In genomic region chr11:794766-795637, GRCh38 we compare ENCODE assay signal across 8 cellular contexts. TPM values are rescaled to one million over a fixed set of nuclear protein-coding genes. Genes with fewer than 3 reads are reported as not detected.
DNase-seq lines count a peak whose midpoint lies in the region; ATAC-seq, FAIRE-seq and TF ChIP-seq lines count a peak whose summit lies in the region.

No MANE protein-coding gene starts in this region.

- H3K4me1 ChIP-seq in CD8-positive, alpha-beta T cell (ENCODE audit: insufficient read depth, low read length), result peaks cover 25% of the 10 kb centered on the region

- ATAC-seq in CD8-positive, alpha-beta T cell, result no peak
- no peak for ATAC-seq in HG02623 (IDR thresholded peaks at IDR 0.05; ENCODE audit: unreplicated experiment)
- ATAC-seq in HG03108 (IDR thresholded peaks at IDR 0.05; ENCODE audit: unreplicated experiment), result no peak

- no peaks in the 10 kb centered on the region for H3K9me3 Mint-ChIP-seq in CD8-positive, alpha-beta T cell

- CTCF ChIA-PET in CD8-positive, alpha-beta T cell (lab: Charles Lee), result interaction anchor here (0.8 to 1.4 kb wide), 3 partner anchors 9 to 130 kb away, joined by 3 read pairs; no protein-coding TSS in a partner anchor

- H3K9me2 ChIP-seq in neural cell (ENCODE audit: insufficient read depth, low read length), result no peaks in the 10 kb centered on the region

- no peaks in the 10 kb centered on the region for H3K27me3 Mint-ChIP-seq in CD8-positive, alpha-beta T cell (ENCODE audit: low read depth)

- peak overlapping the region; percentile 59 for H3K4me3 Mint-ChIP-seq in CD8-positive, alpha-beta T cell

- H3K4me1 Mint-ChIP-seq in CD8-positive, alpha-beta T cell (ENCODE audit: low read depth), result peaks cover 16% of the 10 kb centered on the region

- FAIRE-seq in bronchial epithelial cell (lab: Jason Lieb, UNC), result no peak

- H3K79me2 ChIP-seq in neural cell (replicated peaks; ENCODE audit: insufficient read depth, low read length), result peaks cover 13% of the 10 kb centered on the region

- TF ChIP-seq CTCF in CD8-positive, alpha-beta T cell (IDR thresholded peaks at IDR 0.05), result no peak
- no peak for TF ChIP-seq CTCF in bronchial epithelial cell (IDR thresholded peaks at IDR 0.05; ENCODE audit: insufficient read depth, low read length, severe bottlenecking)
- no peak for TF ChIP-seq CTCF in neural cell (IDR thresholded peaks at IDR 0.05; ENCODE audit: poor library complexity, severe bottlenecking)

- intact Hi-C loops in CD8-positive, alpha-beta T cell (cut with DNase I, micrococcal nuclease), result loop anchor here (5.0 kb wide), 4 partner anchors 48 to 238 kb away; partner anchors contain the start of genes TALDO1 (in 2 of the 2), DEAF1 (in 1 of the 2) and TMEM80 (in 1 of the 2)

- no peak for TF ChIP-seq EP300 in neural cell (conservative IDR thresholded peaks at IDR 0.05; ENCODE audit: poor library complexity, severe bottlenecking)

- no peak overlapping the region for H2AFZ ChIP-seq in neural cell (ENCODE audit: low read depth, low read length)

- peak overlapping the region; percentile 99 for H3K4me3 ChIP-seq in CD8-positive, alpha-beta T cell (ENCODE audit: low read depth, low read length)
- H3K4me3 ChIP-seq in MG63, result peak overlapping the region; percentile 99
- H3K4me3 ChIP-seq in bronchial epithelial cell (ENCODE audit: low read depth, low read length), result peak overlapping the region; percentile 97
- peak overlapping the region; percentile 100 for H3K4me3 ChIP-seq in neural cell (ENCODE audit: low read length)

- no peak overlapping the region for H3K4me2 ChIP-seq in neural cell (ENCODE audit: low read length)

- peaks cover 5% of the 10 kb centered on the region for H3K36me3 ChIP-seq in CD8-positive, alpha-beta T cell (ENCODE audit: insufficient read depth, low read length)
- H3K36me3 ChIP-seq in MG63, result peaks cover 42% of the 10 kb centered on the region
- peaks cover 11% of the 10 kb centered on the region for H3K36me3 ChIP-seq in bronchial epithelial cell (ENCODE audit: control insufficient read depth, insufficient read depth, low read length)
- no peaks in the 10 kb centered on the region for H3K36me3 ChIP-seq in neural cell (ENCODE audit: insufficient read depth, low read length)

- H3K27ac ChIP-seq in CD8-positive, alpha-beta T cell (ENCODE audit: low read depth, low read length), result no peak overlapping the region
- no peak overlapping the region for H3K27ac ChIP-seq in neural cell (ENCODE audit: low read length)

- DNase-seq in CD8-positive, alpha-beta T cell, result no peak
- DNase-seq in MG63, result no peak
- no peak for DNase-seq in bronchial epithelial cell (ENCODE audit: low read depth)
- no peak for DNase-seq in CD1c-positive myeloid dendritic cell (ENCODE audit: extremely low spot score)
- no peak for DNase-seq in activated CD4-positive, alpha-beta T cell treated with anti-CD3 and anti-CD28 coated beads for 1 hour

- peak overlapping the region; percentile 99 for H3K9ac ChIP-seq in neural cell (ENCODE audit: low read length)

- no peaks in the 10 kb centered on the region for H3K9me3 ChIP-seq in CD8-positive, alpha-beta T cell (ENCODE audit: low read length)
- no peaks in the 10 kb centered on the region for H3K9me3 ChIP-seq in MG63
- no peaks in the 10 kb centered on the region for H3K9me3 ChIP-seq in neural cell (ENCODE audit: low read length)

- peak overlapping the region; percentile 64 for H3K27ac Mint-ChIP-seq in CD8-positive, alpha-beta T cell

- peaks cover 20% of the 10 kb centered on the region for H3K36me3 Mint-ChIP-seq in CD8-positive, alpha-beta T cell

- no peaks in the 10 kb centered on the region for H3F3A ChIP-seq in neural cell (ENCODE audit: insufficient read depth, low read length, poor library complexity, severe bottlenecking)

- no peak for TF ChIP-seq RAD21 in neural cell (conservative IDR thresholded peaks at IDR 0.05)

- H4K20me1 ChIP-seq in neural cell (ENCODE audit: insufficient read depth), result no peaks in the 10 kb centered on the region

- H3K27me3 ChIP-seq in CD8-positive, alpha-beta T cell (ENCODE audit: insufficient read depth, low read length), result no peaks in the 10 kb centered on the region
- no peaks in the 10 kb centered on the region for H3K27me3 ChIP-seq in MG63
- H3K27me3 ChIP-seq in bronchial epithelial cell (ENCODE audit: control insufficient read depth, insufficient read depth, low read length), result no peaks in the 10 kb centered on the region
- H3K27me3 ChIP-seq in neural cell (ENCODE audit: insufficient read depth, low read depth, low read length), result no peaks in the 10 kb centered on the region

- POLR2A ChIA-PET in CD8-positive, alpha-beta T cell (lab: Charles Lee), result interaction anchor here (1.2 to 2.3 kb wide), 4 partner anchors 8 to 24 kb away, joined by 3 to 9 read pairs (median 5); partner anchors contain the start of gene PNPLA2

TF ChIP-seq in neural cell, 6 proteins besides CTCF, POLR2A, EP300 and RAD21:
- no peak for TF ChIP-seq TAF1 (IDR thresholded peaks at IDR 0.05; ENCODE audit: low read depth)
- TF ChIP-seq SMC3 (conservative IDR thresholded peaks at IDR 0.05; ENCODE audit: poor library complexity), result no peak
- TF ChIP-seq EZH2 (IDR thresholded peaks at IDR 0.05; ENCODE audit: borderline replicate concordance, insufficient read depth, low read length, poor library complexity, severe bottlenecking), result no peak
- TF ChIP-seq POLR2AphosphoS5 (IDR thresholded peaks at IDR 0.05), result no peak
- no peak for TF ChIP-seq MXI1 (conservative IDR thresholded peaks at IDR 0.05; ENCODE audit: poor library complexity, severe bottlenecking)
- no peak for TF ChIP-seq REST (IDR thresholded peaks at IDR 0.05; ENCODE audit: borderline replicate concordance)
TF ChIP-seq in neural cell: peak in this region for 0.

RNA-seq across cellular contexts. Expression of gene SLC25A22, which starts 3.1 kb away (rescaled TPM):
- total RNA-seq in CD8-positive, alpha-beta T cell, result 10 to 100 TPM; 11.6 to 15.7 TPM
- total RNA-seq in MG63 (2014; rRNA removed; shearing (Covaris generic); ENCODE audit: low replicate concordance), result 28.6 and 31.3 TPM in 2 replicates
- 4.4 and 5.3 TPM in 2 replicates for total RNA-seq in bronchial epithelial cell
- 40.9 and 66.4 TPM in 2 replicates for polyA plus RNA-seq in neural cell
- 32.5 and 34.8 TPM in 2 replicates for polyA minus RNA-seq in neural cell

RNA-seq across cellular contexts. Expression of gene CEND1, which starts 5.1 kb away (rescaled TPM):
- not detected for total RNA-seq in CD8-positive, alpha-beta T cell
- not detected in 2 replicates for total RNA-seq in MG63 (2014; rRNA removed; shearing (Covaris generic); ENCODE audit: low replicate concordance)
- not detected in 2 replicates for total RNA-seq in bronchial epithelial cell
- 11.8 and 16.2 TPM in 2 replicates for polyA plus RNA-seq in neural cell
- polyA minus RNA-seq in neural cell, result 11.8 and 11.9 TPM in 2 replicates

RNA-seq across cellular contexts. Expression of gene PIDD1, which starts 10.0 kb away (rescaled TPM):
- 10 to 100 TPM; 21.2 to 29.6 TPM for total RNA-seq in CD8-positive, alpha-beta T cell
- 4.9 and 10.8 TPM in 2 replicates for total RNA-seq in MG63 (2014; rRNA removed; shearing (Covaris generic); ENCODE audit: low replicate concordance)
- 4.4 and 5.0 TPM in 2 replicates for total RNA-seq in bronchial epithelial cell
- polyA plus RNA-seq in neural cell, result 13.3 and 34.9 TPM in 2 replicates
- 7.8 and 8.0 TPM in 2 replicates for polyA minus RNA-seq in neural cell

RNA-seq across cellular contexts. Expression of gene RPLP2, which starts 14.8 kb away (rescaled TPM):
- 1,000 to 10,000 TPM; 5,702 to 5,720 TPM for total RNA-seq in CD8-positive, alpha-beta T cell
- total RNA-seq in MG63 (2014; rRNA removed; shearing (Covaris generic); ENCODE audit: low replicate concordance), result 770 and 1,105 TPM in 2 replicates
- total RNA-seq in bronchial epithelial cell, result 211 and 353 TPM in 2 replicates
- 147 and 167 TPM in 2 replicates for polyA plus RNA-seq in neural cell
- polyA minus RNA-seq in neural cell, result 70.4 and 76.5 TPM in 2 replicates

RNA-seq across cellular contexts. Expression of gene GATD1, which starts 17.7 kb away (rescaled TPM):
- total RNA-seq in CD8-positive, alpha-beta T cell, result 10 to 100 TPM; 21.2 to 22.6 TPM
- 46.1 and 80.1 TPM in 2 replicates for total RNA-seq in MG63 (2014; rRNA removed; shearing (Covaris generic); ENCODE audit: low replicate concordance)
- total RNA-seq in bronchial epithelial cell, result 17.9 and 18.7 TPM in 2 replicates
- 131 and 146 TPM in 2 replicates for polyA plus RNA-seq in neural cell
- polyA minus RNA-seq in neural cell, result 37.6 and 41.1 TPM in 2 replicates
